Comparison of ENCODE assay signal across 8 cellular contexts in genomic region chr21:46322351-46323226, GRCh38. TPM values are rescaled to one million over a fixed set of nuclear protein-coding genes. Genes with fewer than 3 reads are reported as not detected.
A peak's percentile ranks its signal among the peaks of the same experiment; 100 is the strongest.
DNase-seq lines count a peak whose midpoint lies in the region; ATAC-seq and TF ChIP-seq lines count a peak whose summit lies in the region.

No MANE protein-coding gene starts in this region.

- intact Hi-C loops in spleen (cut with DNase I; ENCODE audit: low total_unique reads), result loop anchor here (5.0 kb wide), 1 partner anchor 135 kb away; the partner anchor contains the start of gene DIP2A

- H3K27me3 ChIP-seq in CD4-positive, CD25-positive, alpha-beta regulatory T cell (ENCODE audit: control insufficient read depth, insufficient read depth, low read length), result no peaks in the 10 kb centered on the region
- H3K27me3 ChIP-seq in HUES6 (ENCODE audit: control insufficient read depth, insufficient read depth, low read length) (no peaks in the 10 kb centered on the region), iPS DF 6.9 (ENCODE audit: control insufficient read depth, insufficient read depth, low read length) (no peaks in the 10 kb centered on the region), spleen (replicated peaks in 1 of 7) (no peaks in the 10 kb centered on the region)

- no peaks in the 10 kb centered on the region for H3K9me3 ChIP-seq in CD4-positive, CD25-positive, alpha-beta regulatory T cell (ENCODE audit: control insufficient read depth in 2 of 2, low read length in 2 of 2)
- H3K9me3 ChIP-seq in HUES6 (ENCODE audit: control insufficient read depth, insufficient read depth, low read depth, low read length) (no peaks in the 10 kb centered on the region), iPS DF 6.9 (ENCODE audit: control insufficient read depth, insufficient read depth, low read length) (no peaks in the 10 kb centered on the region), spleen (no peaks in the 10 kb centered on the region)

- peak overlapping the region in 2 of 3 donors; percentile 80 to 81 for H3K27ac Mint-ChIP-seq in CD4-positive, CD25-positive, alpha-beta regulatory T cell
- H3K27ac Mint-ChIP-seq in activated T-cell treated with anti-CD3 and anti-CD28 coated beads, Interleukin-2, amount 50 U/mL, for 72 hours, result peak overlapping the region; percentile 89

- no peaks in the 10 kb centered on the region for H3K27me3 Mint-ChIP-seq in CD4-positive, CD25-positive, alpha-beta regulatory T cell
- H3K27me3 Mint-ChIP-seq in activated T-cell treated with anti-CD3 and anti-CD28 coated beads, Interleukin-2, amount 50 U/mL, for 72 hours (ENCODE audit: low read depth), result no peaks in the 10 kb centered on the region

- no peak for TF ChIP-seq CTCF in spleen (IDR thresholded peaks at IDR 0.05 in 8 of 11, conservative IDR thresholded peaks at IDR 0.05 in 3 of 11)

- H3K36me3 ChIP-seq in CD4-positive, CD25-positive, alpha-beta regulatory T cell (ENCODE audit: control insufficient read depth, insufficient read depth, low read length), result no peaks in the 10 kb centered on the region
- H3K36me3 ChIP-seq in HUES6 (ENCODE audit: control insufficient read depth, insufficient read depth, low read length), result peaks cover 14% of the 10 kb centered on the region
- H3K36me3 ChIP-seq in iPS DF 6.9 (ENCODE audit: control insufficient read depth, insufficient read depth, low read length), result no peaks in the 10 kb centered on the region
- peaks cover 0 to 12% (median 2%) of the 10 kb centered on the region in 6 donors for H3K36me3 ChIP-seq in spleen

- DNase-seq in CD4-positive, CD25-positive, alpha-beta regulatory T cell, result peak in 2 of 3 donors; percentile 3 to 52
- DNase-seq in activated T-cell treated with anti-CD3 and anti-CD28 coated beads, Interleukin-2, amount 50 U/mL, for 72 hours, result peak; percentile 24 to 25
- no peak for DNase-seq in iPS DF 6.9 (ENCODE audit: low read depth, low spot score)
- DNase-seq in spleen, result peak; percentile 88
- DNase-seq in NCI-H82 treated with DMSO at 0.1 percent for 48 hours (lab: John Stamatoyannopoulos, UW; ENCODE audit: unreplicated experiment), result no peak
- no peak for DNase-seq in NCI-H510A (lab: John Stamatoyannopoulos, UW)
- DNase-seq in NOMO-1 (lab: John Stamatoyannopoulos, UW; ENCODE audit: unreplicated experiment in 2 of 2), result no peak

- H3K4me1 Mint-ChIP-seq in CD4-positive, CD25-positive, alpha-beta regulatory T cell, result peaks cover 5 to 46% (median 25%) of the 10 kb centered on the region in 4 donors
- H3K4me1 Mint-ChIP-seq in activated T-cell treated with anti-CD3 and anti-CD28 coated beads, Interleukin-2, amount 50 U/mL, for 72 hours (ENCODE audit: low read depth), result peaks cover 40% of the 10 kb centered on the region

- H3K36me3 Mint-ChIP-seq in CD4-positive, CD25-positive, alpha-beta regulatory T cell, result peaks cover 5% of the 10 kb centered on the region
- H3K36me3 Mint-ChIP-seq in activated T-cell treated with anti-CD3 and anti-CD28 coated beads, Interleukin-2, amount 50 U/mL, for 72 hours (ENCODE audit: insufficient read depth in 2 of 2), result peaks cover 9 to 29% of the 10 kb centered on the region in 2 donors

- peak overlapping the region; percentile 96 for H3K9ac ChIP-seq in HUES6 (ENCODE audit: low read length)

- peak overlapping the region; percentile 96 to 98 (median 97) for H3K4me3 Mint-ChIP-seq in CD4-positive, CD25-positive, alpha-beta regulatory T cell
- H3K4me3 Mint-ChIP-seq in activated T-cell treated with anti-CD3 and anti-CD28 coated beads, Interleukin-2, amount 50 U/mL, for 72 hours, result peak overlapping the region; percentile 89 to 98

- ATAC-seq in CD4-positive, CD25-positive, alpha-beta regulatory T cell (ENCODE audit: low read depth in 2 of 2), result no peak
- no peak for ATAC-seq in activated T-cell treated with anti-CD3 and anti-CD28 coated beads, Interleukin-2, amount 50 U/mL, for 72 hours (replicated peaks in 1 of 2)

- peak overlapping the region; percentile 78 for H3K4me3 ChIP-seq in CD4-positive, CD25-positive, alpha-beta regulatory T cell (ENCODE audit: low read depth, low read length)
- H3K4me3 ChIP-seq in HUES6 (ENCODE audit: low read depth, low read length), result peak overlapping the region; percentile 99
- H3K4me3 ChIP-seq in iPS DF 6.9 (ENCODE audit: low read length), result peak overlapping the region; percentile 47
- H3K4me3 ChIP-seq in spleen, result peak overlapping the region; percentile 79 to 100 (median 94)

- H3K27ac ChIP-seq in CD4-positive, CD25-positive, alpha-beta regulatory T cell (ENCODE audit: insufficient read depth, low read length, poor library complexity, severe bottlenecking), result peak overlapping the region; percentile 98
- peak overlapping the region; percentile 98 for H3K27ac ChIP-seq in HUES6 (ENCODE audit: low read depth, low read length)
- H3K27ac ChIP-seq in iPS DF 6.9 (ENCODE audit: low read length), result no peak overlapping the region
- peak overlapping the region in 4 of 8 donors; percentile 97 to 100 (median 100) for H3K27ac ChIP-seq in spleen

- H3K4me1 ChIP-seq in CD4-positive, CD25-positive, alpha-beta regulatory T cell (ENCODE audit: control insufficient read depth, insufficient read depth, low read length, poor library complexity, severe bottlenecking), result peaks cover 32% of the 10 kb centered on the region
- H3K4me1 ChIP-seq in HUES6 (ENCODE audit: control insufficient read depth, insufficient read depth, low read length), result peaks cover 46% of the 10 kb centered on the region
- peaks cover 12% of the 10 kb centered on the region for H3K4me1 ChIP-seq in iPS DF 6.9 (ENCODE audit: control insufficient read depth, insufficient read depth, low read length)
- H3K4me1 ChIP-seq in spleen, result peaks cover 15 to 66% (median 43%) of the 10 kb centered on the region in 6 donors

- no CpG with 5 or more reads among the region's 50 CpGs for WGBS in iPS DF 6.9 (ENCODE audit: insufficient coverage, insufficient read length)
- WGBS in spleen, 5 donors, result 2 to 4% (median 3%) methylated on average over 40 to 50 of the region's 50 CpGs

- no peaks in the 10 kb centered on the region for H3K9me3 Mint-ChIP-seq in CD4-positive, CD25-positive, alpha-beta regulatory T cell
- H3K9me3 Mint-ChIP-seq in activated T-cell treated with anti-CD3 and anti-CD28 coated beads, Interleukin-2, amount 50 U/mL, for 72 hours, result no peaks in the 10 kb centered on the region

- TF ChIP-seq POLR2A in spleen (IDR thresholded peaks at IDR 0.05), result no peak

RNA-seq across cellular contexts. Expression of gene C21orf58, which starts 1.1 kb away (rescaled TPM):
- total RNA-seq in CD4-positive, CD25-positive, alpha-beta regulatory T cell, result 5.2 TPM
- polyA plus RNA-seq in CD4-positive, CD25-positive, alpha-beta regulatory T cell, result under 1 TPM; 0.64 to 0.96 (median 0.83) TPM
- 10 to 100 TPM; 37.5 to 39.8 TPM for total RNA-seq in activated T-cell treated with anti-CD3 and anti-CD28 coated beads, Interleukin-2, amount 50 U/mL, for 72 hours
- total RNA-seq in spleen, result 1 to 10 TPM; 3.6 to 5.8 (median 4.7) TPM
- polyA plus RNA-seq in spleen, result 1 to 10 TPM; 1.4 to 3.1 (median 2.2) TPM

RNA-seq across cellular contexts. Expression of gene PCNT, which starts 1.4 kb away (rescaled TPM):
- 64.5 TPM for total RNA-seq in CD4-positive, CD25-positive, alpha-beta regulatory T cell
- polyA plus RNA-seq in CD4-positive, CD25-positive, alpha-beta regulatory T cell, result 10 to 100 TPM in 2 of 4 donors, 1 to 10 TPM in 2; 5.3 to 13.7 (median 9.5) TPM
- total RNA-seq in activated T-cell treated with anti-CD3 and anti-CD28 coated beads, Interleukin-2, amount 50 U/mL, for 72 hours, result 10 to 100 TPM; 69.6 to 83.5 TPM
- 10 to 100 TPM; 31.4 to 43.7 (median 37.1) TPM for total RNA-seq in spleen
- polyA plus RNA-seq in spleen, result 10 to 100 TPM in 1 of 3 donors, 1 to 10 TPM in 2; 6.4 to 10.8 (median 7.8) TPM

RNA-seq across cellular contexts. Expression of gene YBEY, which starts 36.4 kb away (rescaled TPM):
- 10.9 TPM for total RNA-seq in CD4-positive, CD25-positive, alpha-beta regulatory T cell
- 10 to 100 TPM; 13.6 to 18.3 (median 15.4) TPM for polyA plus RNA-seq in CD4-positive, CD25-positive, alpha-beta regulatory T cell
- 10 to 100 TPM; 22.3 to 25.7 TPM for total RNA-seq in activated T-cell treated with anti-CD3 and anti-CD28 coated beads, Interleukin-2, amount 50 U/mL, for 72 hours
- total RNA-seq in spleen, result 10 to 100 TPM in 5 of 7 donors, 1 to 10 TPM in 2; 7.8 to 20.6 (median 12.0) TPM
- polyA plus RNA-seq in spleen, result 10 to 100 TPM; 18.3 to 32.0 (median 30.2) TPM

RNA-seq across cellular contexts. Expression of gene MCM3AP, which starts 37.2 kb away (rescaled TPM):
- total RNA-seq in CD4-positive, CD25-positive, alpha-beta regulatory T cell, result 139 TPM
- 10 to 100 TPM; 30.7 to 47.2 (median 44.8) TPM for polyA plus RNA-seq in CD4-positive, CD25-positive, alpha-beta regulatory T cell
- total RNA-seq in activated T-cell treated with anti-CD3 and anti-CD28 coated beads, Interleukin-2, amount 50 U/mL, for 72 hours, result 100 to 1,000 TPM; 120 to 121 TPM
- total RNA-seq in spleen, result 100 to 1,000 TPM in 5 of 7 donors, 10 to 100 TPM in 2; 96.8 to 144 (median 115) TPM
- polyA plus RNA-seq in spleen, result 10 to 100 TPM; 35.2 to 75.5 (median 55.2) TPM

Comparison
In these comparisons a context has a peak if more than half of its experiments do, and no peak if none do; other contexts are left out.
1. DNase-seq: peak in CD4-positive, CD25-positive, alpha-beta regulatory T cell (2 of 3), activated T-cell treated with anti-CD3 and anti-CD28 coated beads, Interleukin-2, amount 50 U/mL, for 72 hours (2 of 2) and spleen (single experiment); none in iPS DF 6.9 (single experiment), NCI-H82 treated with DMSO at 0.1 percent for 48 hours (single experiment), NCI-H510A (single experiment) and NOMO-1 (0 of 2).
2. H3K4me3 ChIP-seq: peak in every context shown above with its lines; median percentile 99 in HUES6; 94 in spleen; 78 in CD4-positive, CD25-positive, alpha-beta regulatory T cell; 47 in iPS DF 6.9.